ENCODE assay signal across 8 cellular contexts in genomic region chr19:8209965-8210659, GRCh38. TPM values are rescaled to one million over a fixed set of nuclear protein-coding genes. Genes with fewer than 3 reads are reported as not detected.
DNase-seq lines count a peak whose midpoint lies in the region; ATAC-seq and TF ChIP-seq lines count a peak whose summit lies in the region.

No MANE protein-coding gene starts in this region.

- peaks cover 0 to 33% (median 9%) of the 10 kb centered on the region in 12 donors for H3K4me1 ChIP-seq in heart left ventricle
- peaks cover 13 to 47% (median 41%) of the 10 kb centered on the region in 4 donors for H3K4me1 ChIP-seq in stomach

- H3K9me3 Mint-ChIP-seq in activated CD8-positive, alpha-beta T cell treated with anti-CD3 and anti-CD28 coated beads, Interleukin-2, amount 10 ng/mL, durations not matched to agents 7 days and 5 days (ENCODE audit: insufficient read depth): no peaks in the 10 kb centered on the region
- H3K9me3 Mint-ChIP-seq in immature natural killer cell: no peaks in the 10 kb centered on the region

- H3K4me3 ChIP-seq in heart left ventricle: peak overlapping the region; percentile 55 to 99 (median 82)
- peak overlapping the region; percentile 66 to 83 (median 73) for H3K4me3 ChIP-seq in stomach

- ATAC-seq in heart left ventricle (peak in 2 of 4 donors; percentile 5 to 17), left cardiac atrium (no peak), GM21786 (IDR thresholded peaks at IDR 0.05; ENCODE audit: unreplicated experiment) (no peak), GM21529 (IDR thresholded peaks at IDR 0.05; ENCODE audit: unreplicated experiment) (no peak)
- peak; percentile 3 for ATAC-seq in activated CD8-positive, alpha-beta T cell treated with anti-CD3 and anti-CD28 coated beads, Interleukin-2, amount 10 ng/mL, durations not matched to agents 7 days and 5 days

- CTCF ChIA-PET in activated CD8-positive, alpha-beta T cell treated with anti-CD3 and anti-CD28 coated beads, Interleukin-2, amount 10 ng/mL, durations not matched to agents 7 days and 5 days (lab: Charles Lee): interaction anchor here (0.8 to 1.7 kb wide), 2 partner anchors 8 to 18 kb away, joined by 3 read pairs; no protein-coding TSS in a partner anchor

- POLR2A ChIA-PET in activated CD8-positive, alpha-beta T cell treated with anti-CD3 and anti-CD28 coated beads, Interleukin-2, amount 10 ng/mL, durations not matched to agents 7 days and 5 days (lab: Charles Lee): interaction anchor here (0.6 to 3.1 kb wide), 4 partner anchors 9 to 32 kb away, joined by 3 to 27 read pairs (median 5); no protein-coding TSS in a partner anchor

- peak overlapping the region; percentile 77 for H3K27ac Mint-ChIP-seq in activated CD8-positive, alpha-beta T cell treated with anti-CD3 and anti-CD28 coated beads, Interleukin-2, amount 10 ng/mL, durations not matched to agents 7 days and 5 days
- peak overlapping the region; percentile 86 to 99 (median 90) for H3K27ac Mint-ChIP-seq in immature natural killer cell

- no peak for TF ChIP-seq EP300 in stomach (IDR thresholded peaks at IDR 0.05)

- no peaks in the 10 kb centered on the region for H3K27me3 Mint-ChIP-seq in activated CD8-positive, alpha-beta T cell treated with anti-CD3 and anti-CD28 coated beads, Interleukin-2, amount 10 ng/mL, durations not matched to agents 7 days and 5 days (ENCODE audit: low read depth)
- H3K27me3 Mint-ChIP-seq in immature natural killer cell (ENCODE audit: low read depth in 3 of 3): peaks cover 0 to 2% (median 0%) of the 10 kb centered on the region in 3 donors

- no peak for DNase-seq in heart left ventricle
- DNase-seq in left cardiac atrium: no peak
- no peak for DNase-seq in activated CD8-positive, alpha-beta T cell treated with anti-CD3 and anti-CD28 coated beads, Interleukin-2, amount 10 ng/mL, durations not matched to agents 7 days and 5 days
- DNase-seq in immature natural killer cell: no peak
- DNase-seq in stomach: no peak
- DNase-seq in GM19240 (ENCODE audit: insufficient read length, low spot score): no peak

- H3K9me3 ChIP-seq in heart left ventricle (no peaks in the 10 kb centered on the region), stomach (no peaks in the 10 kb centered on the region)

- 19 to 29% (median 26%) methylated on average over 23 of the region's 23 CpGs for WGBS in heart left ventricle, 4 donors
- WGBS in stomach, 5 donors: 21 to 37% (median 31%) methylated on average over 23 of the region's 23 CpGs

- H3K27ac ChIP-seq in heart left ventricle (peak overlapping the region in 11 of 12 donors; percentile 50 to 90 (median 78)), stomach (peak overlapping the region; percentile 74 to 86 (median 84))

- peaks cover 0 to 8% (median 0%) of the 10 kb centered on the region in 9 donors for H3K27me3 ChIP-seq in heart left ventricle
- H3K27me3 ChIP-seq in stomach: peaks cover 0 to 25% (median 0%) of the 10 kb centered on the region in 3 donors

- H3K4me3 Mint-ChIP-seq in activated CD8-positive, alpha-beta T cell treated with anti-CD3 and anti-CD28 coated beads, Interleukin-2, amount 10 ng/mL, durations not matched to agents 7 days and 5 days: peak overlapping the region; percentile 77
- peak overlapping the region; percentile 86 to 94 (median 90) for H3K4me3 Mint-ChIP-seq in immature natural killer cell

- H3K36me3 ChIP-seq in heart left ventricle (peaks cover 0 to 8% (median 0%) of the 10 kb centered on the region in 9 donors), stomach (peaks cover 0 to 2% (median 0%) of the 10 kb centered on the region in 4 donors)

- peaks cover 43% of the 10 kb centered on the region for H3K4me1 Mint-ChIP-seq in activated CD8-positive, alpha-beta T cell treated with anti-CD3 and anti-CD28 coated beads, Interleukin-2, amount 10 ng/mL, durations not matched to agents 7 days and 5 days (ENCODE audit: low read depth)
- peaks cover 41 to 49% of the 10 kb centered on the region in 2 donors for H3K4me1 Mint-ChIP-seq in immature natural killer cell

- intact Hi-C loops in heart left ventricle (cut with DNase I) (loop anchor here in 5 of 10 donors (1.0 to 5.0 kb wide), 6 partner anchors 32 to 53 kb away; no protein-coding TSS in a partner anchor), left cardiac atrium (cut with DNase I) (no loop called here), stomach (cut with DNase I; ENCODE audit: low total_unique reads) (no loop called here)

- no peak for TF ChIP-seq POLR2A in heart left ventricle (IDR thresholded peaks at IDR 0.05)
- TF ChIP-seq POLR2A in stomach (IDR thresholded peaks at IDR 0.05): no peak

- H3K36me3 Mint-ChIP-seq in activated CD8-positive, alpha-beta T cell treated with anti-CD3 and anti-CD28 coated beads, Interleukin-2, amount 10 ng/mL, durations not matched to agents 7 days and 5 days (ENCODE audit: low read depth): peaks cover 16% of the 10 kb centered on the region
- H3K36me3 Mint-ChIP-seq in immature natural killer cell: peaks cover 0 to 13% (median 3%) of the 10 kb centered on the region in 3 donors

- TF ChIP-seq CTCF in heart left ventricle (IDR thresholded peaks at IDR 0.05): no peak
- no peak for TF ChIP-seq CTCF in stomach (IDR thresholded peaks at IDR 0.05)

RNA-seq across cellular contexts. Expression of gene CERS4, which starts 0.9 kb away (rescaled TPM):
- 10 to 100 TPM; 13.6 to 25.6 (median 20.6) TPM for total RNA-seq in heart left ventricle
- 10 to 100 TPM; 11.1 to 37.7 TPM for polyA plus RNA-seq in heart left ventricle
- total RNA-seq in left cardiac atrium: 10 to 100 TPM; 13.8 to 17.3 TPM
- total RNA-seq in activated CD8-positive, alpha-beta T cell treated with anti-CD3 and anti-CD28 coated beads, Interleukin-2, amount 10 ng/mL, durations not matched to agents 7 days and 5 days: 10 to 100 TPM; 27.7 to 28.1 TPM
- 10 to 100 TPM; 38.0 to 61.1 (median 48.1) TPM for polyA plus RNA-seq in immature natural killer cell
- total RNA-seq in stomach: 100 to 1,000 TPM in 1 of 5 donors, 10 to 100 TPM in 3, 1 to 10 TPM in 1; 1.7 to 124 (median 39.0) TPM
- polyA plus RNA-seq in stomach: 10 to 100 TPM; 23.1 to 44.9 (median 30.4) TPM
